Comparison of ENCODE assay signal across 11 cellular contexts in genomic region chr10:580796-581195, GRCh38.
A peak's percentile ranks its signal among the peaks of the same experiment; 100 is the strongest.
DNase-seq lines count a peak whose midpoint lies in the region; ATAC-seq and TF ChIP-seq lines count a peak whose summit lies in the region.
"Had no signal": no experiment of that assay in that cellular context is flagged by ENCODE, and none has a peak within 500 bp of the region (broad histone marks: within the 10 kb centered on the region; RNA-seq: fewer than 3 reads in every experiment).

No MANE protein-coding gene starts in this region.

- H3K27ac ChIP-seq in OCI-LY1 (ENCODE audit: low read depth, low read length, poor library complexity, severe bottlenecking): peak overlapping the region; percentile 76
- H3K27ac ChIP-seq in esophagus muscularis mucosa (replicated peaks in 1 of 4): peak overlapping the region; percentile 64 to 70 (median 68)
- H3K27ac ChIP-seq: A549, ovary had no signal

- H3K4me1 ChIP-seq in OCI-LY1 (ENCODE audit: insufficient read depth, low read length, severe bottlenecking): peaks cover 75% of the 10 kb centered on the region
- peaks cover 20 to 70% (median 55%) of the 10 kb centered on the region in 4 donors for H3K4me1 ChIP-seq in esophagus muscularis mucosa
- H3K4me1 ChIP-seq: A549 had no signal

- H3K27me3 ChIP-seq in OCI-LY1 (ENCODE audit: insufficient read depth, low read length) (no peaks in the 10 kb centered on the region), esophagus muscularis mucosa (no peaks in the 10 kb centered on the region)
- H3K27me3 ChIP-seq: ovary had no signal

- H2AFZ ChIP-seq in OCI-LY1 (ENCODE audit: low read length): no peak overlapping the region

- no peaks in the 10 kb centered on the region for H3F3A ChIP-seq in OCI-LY1 (ENCODE audit: insufficient read depth, low read length)

- peaks cover 21% of the 10 kb centered on the region for H3K36me3 ChIP-seq in OCI-LY1 (ENCODE audit: insufficient read depth, low read length)
- H3K36me3 ChIP-seq in esophagus muscularis mucosa: no peaks in the 10 kb centered on the region
- H3K36me3 ChIP-seq: ovary had no signal

- H3K9me2 ChIP-seq in OCI-LY1 (ENCODE audit: low read depth, low read length): no peaks in the 10 kb centered on the region

- WGBS in esophagus muscularis mucosa: 43% methylated on average over 7 of the region's 7 CpGs

- ATAC-seq in HG02678 (IDR thresholded peaks at IDR 0.05; ENCODE audit: unreplicated experiment) (no peak), HG03354 (IDR thresholded peaks at IDR 0.05; ENCODE audit: poor library complexity, severe bottlenecking, unreplicated experiment) (no peak)
- ATAC-seq: A549, K562 had no signal

- no peak for TF ChIP-seq CTCF in OCI-LY1 (IDR thresholded peaks at IDR 0.05; ENCODE audit: low read length)
- TF ChIP-seq CTCF in esophagus muscularis mucosa (IDR thresholded peaks at IDR 0.05): no peak

- H3K9me3 ChIP-seq in OCI-LY1 (ENCODE audit: low read length) (no peaks in the 10 kb centered on the region), esophagus muscularis mucosa (no peaks in the 10 kb centered on the region)
- H3K9me3 ChIP-seq: A549, ovary had no signal

- no peak for TF ChIP-seq EP300 in esophagus muscularis mucosa (IDR thresholded peaks at IDR 0.05)

- no peak for TF ChIP-seq POLR2A in esophagus muscularis mucosa (IDR thresholded peaks at IDR 0.05; ENCODE audit: low read depth)

- no peak overlapping the region for H3K4me2 ChIP-seq in OCI-LY1 (ENCODE audit: low read length)
- H3K4me2 ChIP-seq: A549 had no signal

- intact Hi-C loops in esophagus muscularis mucosa (cut with DNase I): no loop called here

- no peak overlapping the region for H3K9ac ChIP-seq in OCI-LY1 (ENCODE audit: low read length)

- DNase-seq in A172 (ENCODE audit: low spot score): peak; percentile 71
- no peak for DNase-seq in esophagus muscularis mucosa (ENCODE audit: extremely low spot score)
- DNase-seq in myocyte (ENCODE audit: low read depth): peak; percentile 63
- DNase-seq in activated effector memory CD4-positive, alpha-beta T cell treated with Interleukin-2 at 50 U/mL for 16 hours: no peak
- no peak for DNase-seq in inferior parietal cortex (ENCODE audit: extremely low spot score)

- H3K4me3 ChIP-seq in OCI-LY1 (ENCODE audit: low read depth, low read length, poor library complexity, severe bottlenecking) (no peak overlapping the region), esophagus muscularis mucosa (no peak overlapping the region)
- H3K4me3 ChIP-seq: A549, K562, ovary had no signal

- no peaks in the 10 kb centered on the region for H4K20me1 ChIP-seq in OCI-LY1 (ENCODE audit: insufficient read depth, low read length)

- peaks cover 77% of the 10 kb centered on the region for H3K79me2 ChIP-seq in OCI-LY1 (ENCODE audit: insufficient read depth, low read length)

Comparison
In these comparisons a context has a peak if more than half of its experiments do, and no peak if none do; other contexts are left out.
1. DNase-seq: peak in A172 (single experiment) and myocyte (single experiment); none in esophagus muscularis mucosa (single experiment), activated effector memory CD4-positive, alpha-beta T cell treated with Interleukin-2 at 50 U/mL for 16 hours (single experiment) and inferior parietal cortex (single experiment).